In the genomic region with DNA sequence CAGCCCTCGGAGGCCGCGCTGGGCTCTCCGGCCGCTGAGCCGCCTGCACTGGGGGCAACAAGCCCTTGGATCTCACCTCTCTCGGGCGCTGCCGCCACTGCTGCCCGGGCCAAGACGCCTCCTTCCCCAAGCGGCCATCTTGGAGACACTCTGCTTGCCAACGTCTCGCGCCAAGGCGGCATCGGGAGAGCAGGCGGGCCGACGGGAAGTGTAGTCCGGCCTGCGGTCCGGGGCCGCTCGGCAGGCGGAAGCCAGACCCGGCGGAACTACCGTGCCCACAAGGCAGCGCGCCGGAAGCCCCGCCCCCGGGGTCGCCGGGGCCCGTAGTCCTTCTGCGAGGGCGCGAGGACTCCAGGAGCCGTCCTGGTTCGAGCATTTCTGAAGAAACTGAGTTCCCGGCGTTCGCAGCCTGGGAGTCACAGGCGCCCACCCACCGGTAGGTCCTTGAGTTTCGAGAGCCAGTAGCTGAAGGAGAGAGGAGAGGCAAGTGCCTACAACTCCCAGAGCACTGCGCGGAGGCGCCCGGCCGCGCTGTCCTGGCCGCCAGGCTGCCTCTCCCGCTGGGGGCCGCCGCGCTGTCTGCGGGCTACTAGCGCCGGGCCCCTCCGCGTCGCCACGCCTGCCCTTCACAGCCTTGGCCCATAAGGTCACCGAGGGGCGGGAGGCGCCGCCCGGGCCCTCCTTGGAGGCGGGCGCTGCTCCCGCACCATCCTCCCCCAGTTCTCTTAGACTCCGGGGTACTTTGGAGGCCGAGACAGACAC, we compare ENCODE assay signal across 1 cellular context.
TF ChIP-seq lines count a peak whose summit lies in the region.

A gene with protein sequence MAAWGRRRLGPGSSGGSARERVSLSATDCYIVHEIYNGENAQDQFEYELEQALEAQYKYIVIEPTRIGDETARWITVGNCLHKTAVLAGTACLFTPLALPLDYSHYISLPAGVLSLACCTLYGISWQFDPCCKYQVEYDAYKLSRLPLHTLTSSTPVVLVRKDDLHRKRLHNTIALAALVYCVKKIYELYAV (minus strand): TSS at position 147 of the 762 bp plus-strand sequence. CDS start 9 bp downstream, at position 138.

TF ChIP-seq in K562, 482 proteins besides CTCF, POLR2A, EP300 and RAD21 (continued from another document and continues in another):
- TF ChIP-seq HNRNPL (IDR thresholded peaks at IDR 0.05; ENCODE audit: low read depth, low read length) (peak; percentile 46; the same call in 1 of the 2 replicates), PTRF (tag; IDR thresholded peaks at IDR 0.05) (no peak), NCOA6 (IDR thresholded peaks at IDR 0.05) (no peak), NCOR1 (IDR thresholded peaks at IDR 0.05) (no peak), NCOA1 (IDR thresholded peaks at IDR 0.05; ENCODE audit: low read depth) (no peak), ZKSCAN3 (CRISPR knock-in tag; IDR thresholded peaks at IDR 0.05) (no peak), NR4A1 (CRISPR knock-in tag; IDR thresholded peaks at IDR 0.05) (no peak), NR4A1 (tag; IDR thresholded peaks at IDR 0.05) (peak; percentile 81; the same call in 1 of the 2 replicates), ZFX (CRISPR knock-in tag; IDR thresholded peaks at IDR 0.05) (peak; percentile 66; the same call in 1 of the 2 replicates), JUNB (CRISPR knock-in tag; conservative IDR thresholded peaks at IDR 0.05) (no peak), MXI1 (IDR thresholded peaks at IDR 0.05; ENCODE audit: low read depth, low read length) (no peak), TAF7 (tag; IDR thresholded peaks at IDR 0.05) (peak; percentile 77), SRF (CRISPR knock-in tag; IDR thresholded peaks at IDR 0.05) (0 out of 4 replicates have a peak, but pooled peaks of 1 of the 2 experiments have one; percentile 33), TBP (optimal IDR thresholded peaks at IDR 0.05; ENCODE audit: low read depth, low read length) (peak; percentile 72), ZNF224 (CRISPR knock-in tag; IDR thresholded peaks at IDR 0.05) (no peak), XRCC3 (IDR thresholded peaks at IDR 0.05) (no peak), GTF2A2 (tag; IDR thresholded peaks at IDR 0.05) (no peak), NEUROD1 (IDR thresholded peaks at IDR 0.05; ENCODE audit: borderline replicate concordance, low read depth, low read length, partially characterized antibody) (no peak), ZNF324 (CRISPR knock-in tag; IDR thresholded peaks at IDR 0.05) (no peak)
- TF ChIP-seq, protein P1, sequence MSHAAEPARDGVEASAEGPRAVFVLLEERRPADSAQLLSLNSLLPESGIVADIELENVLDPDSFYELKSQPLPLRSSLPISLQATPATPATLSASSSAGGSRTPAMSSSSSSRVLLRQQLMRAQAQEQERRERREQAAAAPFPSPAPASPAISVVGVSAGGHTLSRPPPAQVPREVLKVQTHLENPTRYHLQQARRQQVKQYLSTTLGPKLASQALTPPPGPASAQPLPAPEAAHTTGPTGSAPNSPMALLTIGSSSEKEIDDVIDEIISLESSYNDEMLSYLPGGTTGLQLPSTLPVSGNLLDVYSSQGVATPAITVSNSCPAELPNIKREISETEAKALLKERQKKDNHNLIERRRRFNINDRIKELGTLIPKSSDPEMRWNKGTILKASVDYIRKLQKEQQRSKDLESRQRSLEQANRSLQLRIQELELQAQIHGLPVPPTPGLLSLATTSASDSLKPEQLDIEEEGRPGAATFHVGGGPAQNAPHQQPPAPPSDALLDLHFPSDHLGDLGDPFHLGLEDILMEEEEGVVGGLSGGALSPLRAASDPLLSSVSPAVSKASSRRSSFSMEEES (CRISPR knock-in tag; IDR thresholded peaks at IDR 0.05): no peak
- TF ChIP-seq, protein P2, sequence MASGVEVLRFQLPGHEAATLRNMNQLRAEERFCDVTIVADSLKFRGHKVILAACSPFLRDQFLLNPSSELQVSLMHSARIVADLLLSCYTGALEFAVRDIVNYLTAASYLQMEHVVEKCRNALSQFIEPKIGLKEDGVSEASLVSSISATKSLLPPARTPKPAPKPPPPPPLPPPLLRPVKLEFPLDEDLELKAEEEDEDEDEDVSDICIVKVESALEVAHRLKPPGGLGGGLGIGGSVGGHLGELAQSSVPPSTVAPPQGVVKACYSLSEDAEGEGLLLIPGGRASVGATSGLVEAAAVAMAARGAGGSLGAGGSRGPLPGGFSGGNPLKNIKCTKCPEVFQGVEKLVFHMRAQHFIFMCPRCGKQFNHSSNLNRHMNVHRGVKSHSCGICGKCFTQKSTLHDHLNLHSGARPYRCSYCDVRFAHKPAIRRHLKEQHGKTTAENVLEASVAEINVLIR (CRISPR knock-in tag; IDR thresholded peaks at IDR 0.05): peak; percentile 49; the same call in 1 of the 2 replicates
- TF ChIP-seq, protein P3, sequence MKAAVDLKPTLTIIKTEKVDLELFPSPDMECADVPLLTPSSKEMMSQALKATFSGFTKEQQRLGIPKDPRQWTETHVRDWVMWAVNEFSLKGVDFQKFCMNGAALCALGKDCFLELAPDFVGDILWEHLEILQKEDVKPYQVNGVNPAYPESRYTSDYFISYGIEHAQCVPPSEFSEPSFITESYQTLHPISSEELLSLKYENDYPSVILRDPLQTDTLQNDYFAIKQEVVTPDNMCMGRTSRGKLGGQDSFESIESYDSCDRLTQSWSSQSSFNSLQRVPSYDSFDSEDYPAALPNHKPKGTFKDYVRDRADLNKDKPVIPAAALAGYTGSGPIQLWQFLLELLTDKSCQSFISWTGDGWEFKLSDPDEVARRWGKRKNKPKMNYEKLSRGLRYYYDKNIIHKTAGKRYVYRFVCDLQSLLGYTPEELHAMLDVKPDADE (conservative IDR thresholded peaks at IDR 0.05; ENCODE audit: control insufficient read depth, low read depth, low read length): peak; percentile 97
- TF ChIP-seq, protein P4, sequence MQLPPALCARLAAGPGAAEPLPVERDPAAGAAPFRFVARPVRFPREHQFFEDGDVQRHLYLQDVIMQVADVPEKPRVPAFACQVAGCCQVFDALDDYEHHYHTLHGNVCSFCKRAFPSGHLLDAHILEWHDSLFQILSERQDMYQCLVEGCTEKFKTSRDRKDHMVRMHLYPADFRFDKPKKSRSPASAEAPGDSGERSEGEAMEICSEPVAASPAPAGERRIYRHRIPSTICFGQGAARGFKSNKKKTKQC (CRISPR knock-in tag; IDR thresholded peaks at IDR 0.05): no peak
- TF ChIP-seq, protein P5, sequence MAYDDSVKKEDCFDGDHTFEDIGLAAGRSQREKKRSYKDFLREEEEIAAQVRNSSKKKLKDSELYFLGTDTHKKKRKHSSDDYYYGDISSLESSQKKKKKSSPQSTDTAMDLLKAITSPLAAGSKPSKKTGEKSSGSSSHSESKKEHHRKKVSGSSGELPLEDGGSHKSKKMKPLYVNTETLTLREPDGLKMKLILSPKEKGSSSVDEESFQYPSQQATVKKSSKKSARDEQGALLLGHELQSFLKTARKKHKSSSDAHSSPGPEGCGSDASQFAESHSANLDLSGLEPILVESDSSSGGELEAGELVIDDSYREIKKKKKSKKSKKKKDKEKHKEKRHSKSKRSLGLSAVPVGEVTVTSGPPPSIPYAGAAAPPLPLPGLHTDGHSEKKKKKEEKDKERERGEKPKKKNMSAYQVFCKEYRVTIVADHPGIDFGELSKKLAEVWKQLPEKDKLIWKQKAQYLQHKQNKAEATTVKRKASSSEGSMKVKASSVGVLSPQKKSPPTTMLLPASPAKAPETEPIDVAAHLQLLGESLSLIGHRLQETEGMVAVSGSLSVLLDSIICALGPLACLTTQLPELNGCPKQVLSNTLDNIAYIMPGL (CRISPR knock-in tag; IDR thresholded peaks at IDR 0.05): no peak
- TF ChIP-seq, protein P6, sequence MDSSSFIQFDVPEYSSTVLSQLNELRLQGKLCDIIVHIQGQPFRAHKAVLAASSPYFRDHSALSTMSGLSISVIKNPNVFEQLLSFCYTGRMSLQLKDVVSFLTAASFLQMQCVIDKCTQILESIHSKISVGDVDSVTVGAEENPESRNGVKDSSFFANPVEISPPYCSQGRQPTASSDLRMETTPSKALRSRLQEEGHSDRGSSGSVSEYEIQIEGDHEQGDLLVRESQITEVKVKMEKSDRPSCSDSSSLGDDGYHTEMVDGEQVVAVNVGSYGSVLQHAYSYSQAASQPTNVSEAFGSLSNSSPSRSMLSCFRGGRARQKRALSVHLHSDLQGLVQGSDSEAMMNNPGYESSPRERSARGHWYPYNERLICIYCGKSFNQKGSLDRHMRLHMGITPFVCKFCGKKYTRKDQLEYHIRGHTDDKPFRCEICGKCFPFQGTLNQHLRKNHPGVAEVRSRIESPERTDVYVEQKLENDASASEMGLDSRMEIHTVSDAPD (CRISPR knock-in tag; IDR thresholded peaks at IDR 0.05): no peak
- TF ChIP-seq, protein P7, sequence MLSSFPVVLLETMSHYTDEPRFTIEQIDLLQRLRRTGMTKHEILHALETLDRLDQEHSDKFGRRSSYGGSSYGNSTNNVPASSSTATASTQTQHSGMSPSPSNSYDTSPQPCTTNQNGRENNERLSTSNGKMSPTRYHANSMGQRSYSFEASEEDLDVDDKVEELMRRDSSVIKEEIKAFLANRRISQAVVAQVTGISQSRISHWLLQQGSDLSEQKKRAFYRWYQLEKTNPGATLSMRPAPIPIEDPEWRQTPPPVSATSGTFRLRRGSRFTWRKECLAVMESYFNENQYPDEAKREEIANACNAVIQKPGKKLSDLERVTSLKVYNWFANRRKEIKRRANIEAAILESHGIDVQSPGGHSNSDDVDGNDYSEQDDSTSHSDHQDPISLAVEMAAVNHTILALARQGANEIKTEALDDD (IDR thresholded peaks at IDR 0.05): no peak
- TF ChIP-seq, protein P8, sequence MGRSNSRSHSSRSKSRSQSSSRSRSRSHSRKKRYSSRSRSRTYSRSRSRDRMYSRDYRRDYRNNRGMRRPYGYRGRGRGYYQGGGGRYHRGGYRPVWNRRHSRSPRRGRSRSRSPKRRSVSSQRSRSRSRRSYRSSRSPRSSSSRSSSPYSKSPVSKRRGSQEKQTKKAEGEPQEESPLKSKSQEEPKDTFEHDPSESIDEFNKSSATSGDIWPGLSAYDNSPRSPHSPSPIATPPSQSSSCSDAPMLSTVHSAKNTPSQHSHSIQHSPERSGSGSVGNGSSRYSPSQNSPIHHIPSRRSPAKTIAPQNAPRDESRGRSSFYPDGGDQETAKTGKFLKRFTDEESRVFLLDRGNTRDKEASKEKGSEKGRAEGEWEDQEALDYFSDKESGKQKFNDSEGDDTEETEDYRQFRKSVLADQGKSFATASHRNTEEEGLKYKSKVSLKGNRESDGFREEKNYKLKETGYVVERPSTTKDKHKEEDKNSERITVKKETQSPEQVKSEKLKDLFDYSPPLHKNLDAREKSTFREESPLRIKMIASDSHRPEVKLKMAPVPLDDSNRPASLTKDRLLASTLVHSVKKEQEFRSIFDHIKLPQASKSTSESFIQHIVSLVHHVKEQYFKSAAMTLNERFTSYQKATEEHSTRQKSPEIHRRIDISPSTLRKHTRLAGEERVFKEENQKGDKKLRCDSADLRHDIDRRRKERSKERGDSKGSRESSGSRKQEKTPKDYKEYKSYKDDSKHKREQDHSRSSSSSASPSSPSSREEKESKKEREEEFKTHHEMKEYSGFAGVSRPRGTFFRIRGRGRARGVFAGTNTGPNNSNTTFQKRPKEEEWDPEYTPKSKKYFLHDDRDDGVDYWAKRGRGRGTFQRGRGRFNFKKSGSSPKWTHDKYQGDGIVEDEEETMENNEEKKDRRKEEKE (IDR thresholded peaks at IDR 0.05; ENCODE audit: borderline replicate concordance in 1 of 2, control insufficient read depth in 1 of 2, low read depth in 2 of 2, low read length in 1 of 2): no peak
- TF ChIP-seq, protein P9, sequence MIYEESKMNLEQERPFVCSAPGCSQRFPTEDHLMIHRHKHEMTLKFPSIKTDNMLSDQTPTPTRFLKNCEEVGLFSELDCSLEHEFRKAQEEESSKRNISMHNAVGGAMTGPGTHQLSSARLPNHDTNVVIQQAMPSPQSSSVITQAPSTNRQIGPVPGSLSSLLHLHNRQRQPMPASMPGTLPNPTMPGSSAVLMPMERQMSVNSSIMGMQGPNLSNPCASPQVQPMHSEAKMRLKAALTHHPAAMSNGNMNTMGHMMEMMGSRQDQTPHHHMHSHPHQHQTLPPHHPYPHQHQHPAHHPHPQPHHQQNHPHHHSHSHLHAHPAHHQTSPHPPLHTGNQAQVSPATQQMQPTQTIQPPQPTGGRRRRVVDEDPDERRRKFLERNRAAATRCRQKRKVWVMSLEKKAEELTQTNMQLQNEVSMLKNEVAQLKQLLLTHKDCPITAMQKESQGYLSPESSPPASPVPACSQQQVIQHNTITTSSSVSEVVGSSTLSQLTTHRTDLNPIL (CRISPR knock-in tag; IDR thresholded peaks at IDR 0.05): no peak
